ENCODE assay signal across 12 cellular contexts in the genomic region with DNA sequence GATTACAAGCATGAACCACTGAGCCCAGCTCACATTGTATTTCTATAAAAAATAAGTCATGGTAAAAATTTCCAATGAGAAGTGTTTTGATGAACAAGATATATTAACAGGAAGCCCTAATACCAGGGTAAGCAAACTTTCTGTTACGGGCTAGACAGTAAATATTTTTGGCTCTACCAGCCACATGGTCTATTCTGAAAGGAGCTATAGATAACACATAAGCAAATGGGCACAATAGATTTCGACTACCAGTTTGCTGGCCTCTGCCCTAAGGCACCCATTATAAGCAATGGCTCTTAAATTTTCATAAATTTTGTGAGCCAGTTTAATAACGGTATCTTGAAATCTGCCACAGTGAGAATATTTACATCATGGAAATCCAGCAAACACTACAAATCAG. TPM values are rescaled to one million over a fixed set of nuclear protein-coding genes. Genes with fewer than 3 reads are reported as not detected.
DNase-seq lines count a peak whose midpoint lies in the region; ATAC-seq lines count a peak whose summit lies in the region.
"Had no signal": no experiment of that assay in that cellular context is flagged by ENCODE, and none has a peak within 500 bp of the region (broad histone marks: within the 10 kb centered on the region; RNA-seq: fewer than 3 reads in every experiment).

No MANE protein-coding gene starts in this region.

- peak; percentile 67 for ATAC-seq in GM18498 (IDR thresholded peaks at IDR 0.05; ENCODE audit: unreplicated experiment)
- peak; percentile 45 for ATAC-seq in GM19395 (IDR thresholded peaks at IDR 0.05; ENCODE audit: unreplicated experiment)
- peak; percentile 52 for ATAC-seq in HG03045 (IDR thresholded peaks at IDR 0.05; ENCODE audit: unreplicated experiment)
- no peak for ATAC-seq in HG03095 (IDR thresholded peaks at IDR 0.05; ENCODE audit: unreplicated experiment)
- no peak for ATAC-seq in HG03520 (IDR thresholded peaks at IDR 0.05; ENCODE audit: unreplicated experiment)
- ATAC-seq: T-cell had no signal

- DNase-seq in activated naive CD8-positive, alpha-beta T cell treated with anti-CD3 and anti-CD28 coated beads for 36 hours: no peak
- no peak for DNase-seq in superior temporal gyrus (ENCODE audit: extremely low spot score)
- DNase-seq: activated naive CD4-positive, alpha-beta T cell treated with Interleukin-2 at 50 U/mL for 16 hours; central memory CD4-positive, alpha-beta T cell; NCI-H2227 treated with DMSO at 0.1 percent for 48 hours; Peyer's patch; T-cell had no signal

- H3K4me1 Mint-ChIP-seq in activated naive CD8-positive, alpha-beta T cell treated with anti-CD3 and anti-CD28 coated beads for 36 hours: peaks cover 50% of the 10 kb centered on the region

- peaks cover 14% of the 10 kb centered on the region for H3K36me3 Mint-ChIP-seq in activated naive CD8-positive, alpha-beta T cell treated with anti-CD3 and anti-CD28 coated beads for 36 hours

- H3K4me3 Mint-ChIP-seq in activated naive CD8-positive, alpha-beta T cell treated with anti-CD3 and anti-CD28 coated beads for 36 hours: no peak overlapping the region

- no peaks in the 10 kb centered on the region for H3K27me3 Mint-ChIP-seq in activated naive CD8-positive, alpha-beta T cell treated with anti-CD3 and anti-CD28 coated beads for 36 hours
- H3K27me3 Mint-ChIP-seq: T-cell had no signal

- peak overlapping the region; percentile 77 for H3K27ac Mint-ChIP-seq in activated naive CD8-positive, alpha-beta T cell treated with anti-CD3 and anti-CD28 coated beads for 36 hours

- no peaks in the 10 kb centered on the region for H3K9me3 Mint-ChIP-seq in activated naive CD8-positive, alpha-beta T cell treated with anti-CD3 and anti-CD28 coated beads for 36 hours
- H3K9me3 Mint-ChIP-seq: T-cell had no signal

RNA-seq across cellular contexts. Expression of a gene that starts 8.1 kb away (rescaled TPM):
- total RNA-seq in activated naive CD8-positive, alpha-beta T cell treated with anti-CD3 and anti-CD28 coated beads for 36 hours: 10 to 100 TPM; 88.9 to 92.9 TPM

Comparison
In these comparisons a context has a peak if more than half of its experiments do, and no peak if none do; other contexts are left out.
1. ATAC-seq: peak in GM18498 (single experiment), GM19395 (single experiment) and HG03045 (single experiment); none in HG03095 (single experiment) and HG03520 (single experiment).